ENCODE assay signal across 25 cellular contexts in genomic region chr6:9334979-9335378, GRCh38.
"Had no signal": no experiment of that assay in that cellular context is flagged by ENCODE, and none has a peak within 500 bp of the region (broad histone marks: within the 10 kb centered on the region; RNA-seq: fewer than 3 reads in every experiment).

No MANE protein-coding gene starts in this region.

- ATAC-seq: activated naive CD8-positive, alpha-beta T cell treated with anti-CD3 and anti-CD28 coated beads, Interleukin-2, amount 50 U/mL, for 24 hours; body of pancreas; effector memory CD8-positive, alpha-beta T cell; heart left ventricle; left lobe of liver; lower lobe of right lung; natural killer cell; right lobe of liver; stimulated activated naive CD8-positive, alpha-beta T cell treated with anti-CD3 and anti-CD28 coated beads, Interleukin-15, Interleukin-2, amounts not matched to agents 100 U/mL and 50 U/mL, for 24 hours had no signal

- H3K4me3 ChIP-seq: body of pancreas, heart left ventricle, lower lobe of right lung, right lobe of liver, thoracic aorta had no signal

- H3K4me1 Mint-ChIP-seq: activated CD4-positive, alpha-beta T cell treated with anti-CD3 and anti-CD28 coated beads, Interleukin-2, amount 10 ng/mL, durations not matched to agents 24 days and 14 days; activated naive CD4-positive, alpha-beta T cell treated with anti-CD3 and anti-CD28 coated beads, Interleukin-2, amount 50 U/mL, for 24 hours; activated naive CD8-positive, alpha-beta T cell treated with anti-CD3 and anti-CD28 coated beads, Interleukin-2, amount 50 U/mL, for 24 hours; natural killer cell had no signal

- DNase-seq: activated CD4-positive, alpha-beta memory T cell treated with anti-CD3 and anti-CD28 coated beads for 36 hours; activated CD4-positive, alpha-beta T cell treated with anti-CD3 and anti-CD28 coated beads, Interleukin-2, amount 10 ng/mL, durations not matched to agents 24 days and 14 days; activated CD4-positive, CD25-positive, alpha-beta regulatory T cell treated with anti-CD3 and anti-CD28 coated beads, Interleukin-2, amount 50 U/mL, for 72 hours; activated CD8-positive, alpha-beta memory T cell treated with anti-CD3 and anti-CD28 coated beads, Interleukin-2, amount 50 U/mL, for 48 hours; activated naive CD8-positive, alpha-beta T cell treated with anti-CD3 and anti-CD28 coated beads, Interleukin-2, amount 50 U/mL, for 24 hours; activated T-cell treated with anti-CD3 and anti-CD28 coated beads, Interleukin-2, amount 50 U/mL, for 24 hours; body of pancreas; cortex of kidney; effector memory CD8-positive, alpha-beta T cell; erythroblast; heart left ventricle; kidney glomerular epithelial cell; lower lobe of right lung; mesenchymal stem cell; natural killer cell; right lobe of liver; stimulated activated CD4-positive, alpha-beta T cell treated with anti-CD3 and anti-CD28 coated beads, Interleukin-2, amount 100 ng/mL, for 48 hours; stimulated activated naive CD8-positive, alpha-beta T cell treated with anti-CD3 and anti-CD28 coated beads, Interleukin-15, Interleukin-2, amounts not matched to agents 100 U/mL and 50 U/mL, for 24 hours; T1000; trophoblast cell; WERI-Rb-1 had no signal

- H3K9me3 Mint-ChIP-seq: activated naive CD4-positive, alpha-beta T cell treated with anti-CD3 and anti-CD28 coated beads, Interleukin-2, amount 50 U/mL, for 24 hours had no signal

- H3K27ac Mint-ChIP-seq: activated CD4-positive, alpha-beta memory T cell treated with anti-CD3 and anti-CD28 coated beads for 36 hours; activated CD4-positive, alpha-beta T cell treated with anti-CD3 and anti-CD28 coated beads, Interleukin-2, amount 10 ng/mL, durations not matched to agents 24 days and 14 days; activated naive CD4-positive, alpha-beta T cell treated with anti-CD3 and anti-CD28 coated beads, Interleukin-2, amount 50 U/mL, for 24 hours; activated naive CD8-positive, alpha-beta T cell treated with anti-CD3 and anti-CD28 coated beads, Interleukin-2, amount 50 U/mL, for 24 hours; activated T-cell treated with anti-CD3 and anti-CD28 coated beads, Interleukin-2, amount 50 U/mL, for 24 hours; effector memory CD8-positive, alpha-beta T cell; natural killer cell; T-helper 1 cell treated with Interleukin-12 subunit alpha and Interleukin-12 subunit beta and Interleukin-4 antibody, amounts not matched to agents 30 μg/mL and 1 μg/mL, for 36 hours had no signal

- H3K36me3 Mint-ChIP-seq: activated CD4-positive, alpha-beta memory T cell treated with anti-CD3 and anti-CD28 coated beads for 36 hours; activated naive CD4-positive, alpha-beta T cell treated with anti-CD3 and anti-CD28 coated beads, Interleukin-2, amount 50 U/mL, for 24 hours; natural killer cell had no signal

- H3K4me3 Mint-ChIP-seq: activated CD4-positive, alpha-beta memory T cell treated with anti-CD3 and anti-CD28 coated beads for 36 hours; activated CD4-positive, alpha-beta T cell treated with anti-CD3 and anti-CD28 coated beads, Interleukin-2, amount 10 ng/mL, durations not matched to agents 24 days and 14 days; activated naive CD4-positive, alpha-beta T cell treated with anti-CD3 and anti-CD28 coated beads, Interleukin-2, amount 50 U/mL, for 24 hours; activated naive CD8-positive, alpha-beta T cell treated with anti-CD3 and anti-CD28 coated beads, Interleukin-2, amount 50 U/mL, for 24 hours; activated T-cell treated with anti-CD3 and anti-CD28 coated beads, Interleukin-2, amount 50 U/mL, for 24 hours; effector memory CD8-positive, alpha-beta T cell; natural killer cell; T-helper 1 cell treated with Interleukin-12 subunit alpha and Interleukin-12 subunit beta and Interleukin-4 antibody, amounts not matched to agents 30 μg/mL and 1 μg/mL, for 36 hours had no signal

- H3K27ac ChIP-seq: body of pancreas, heart left ventricle, lower lobe of right lung, right lobe of liver, thoracic aorta, WERI-Rb-1 had no signal

- H3K9me3 ChIP-seq: body of pancreas, heart left ventricle, lower lobe of right lung, right lobe of liver, thoracic aorta had no signal

- H3K27me3 ChIP-seq: body of pancreas, heart left ventricle, right lobe of liver had no signal

- H3K4me1 ChIP-seq: body of pancreas, heart left ventricle, lower lobe of right lung, right lobe of liver had no signal

- H3K27me3 Mint-ChIP-seq: activated CD4-positive, alpha-beta memory T cell treated with anti-CD3 and anti-CD28 coated beads for 36 hours; activated CD4-positive, alpha-beta T cell treated with anti-CD3 and anti-CD28 coated beads, Interleukin-2, amount 10 ng/mL, durations not matched to agents 24 days and 14 days; activated naive CD4-positive, alpha-beta T cell treated with anti-CD3 and anti-CD28 coated beads, Interleukin-2, amount 50 U/mL, for 24 hours; activated naive CD8-positive, alpha-beta T cell treated with anti-CD3 and anti-CD28 coated beads, Interleukin-2, amount 50 U/mL, for 24 hours; activated T-cell treated with anti-CD3 and anti-CD28 coated beads, Interleukin-2, amount 50 U/mL, for 24 hours; effector memory CD8-positive, alpha-beta T cell had no signal

- H3K36me3 ChIP-seq: heart left ventricle, lower lobe of right lung, right lobe of liver, thoracic aorta, WERI-Rb-1 had no signal
